8 cellular contexts compared by ENCODE assay signal in the genomic region with DNA sequence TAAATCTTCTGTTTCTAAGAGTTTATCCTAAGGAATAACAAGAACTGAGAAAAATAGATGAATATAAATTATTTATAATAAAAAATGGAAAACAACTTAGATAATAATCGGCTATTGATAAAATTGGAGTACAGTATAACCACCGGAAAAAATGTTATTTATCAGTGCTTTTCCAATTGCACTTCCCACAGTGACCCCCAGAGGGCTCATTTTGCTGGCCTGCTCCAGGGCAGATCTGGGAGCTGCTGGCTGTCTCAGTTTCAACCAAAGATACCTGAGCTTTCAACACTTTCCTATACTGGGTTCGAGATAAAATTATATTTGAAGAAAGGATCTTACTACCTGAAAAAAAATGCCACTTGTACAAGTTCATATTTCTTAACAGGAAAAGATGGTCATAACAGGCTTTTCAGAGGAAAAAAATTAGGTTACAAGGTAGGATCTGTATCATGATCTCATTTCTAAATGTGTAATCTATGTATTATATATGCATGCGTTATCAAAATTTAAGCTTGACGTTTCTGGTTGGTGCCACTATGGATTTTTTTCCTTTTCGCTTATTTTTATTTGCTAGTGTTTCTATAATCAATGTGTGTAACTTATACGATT.
DNase-seq lines count a peak whose midpoint lies in the region; ATAC-seq lines count a peak whose summit lies in the region.

No MANE protein-coding gene starts in this region.

- no peak overlapping the region for H3K27ac Mint-ChIP-seq in activated naive CD8-positive, alpha-beta T cell treated with anti-CD3 and anti-CD28 coated beads, Interleukin-2, amount 10 ng/mL, durations not matched to agents 7 days and 5 days

- no peaks in the 10 kb centered on the region for H3K9me3 Mint-ChIP-seq in activated naive CD8-positive, alpha-beta T cell treated with anti-CD3 and anti-CD28 coated beads, Interleukin-2, amount 10 ng/mL, durations not matched to agents 7 days and 5 days

- no peaks in the 10 kb centered on the region for H3K4me1 Mint-ChIP-seq in activated naive CD8-positive, alpha-beta T cell treated with anti-CD3 and anti-CD28 coated beads, Interleukin-2, amount 10 ng/mL, durations not matched to agents 7 days and 5 days

- POLR2A ChIA-PET in activated naive CD8-positive, alpha-beta T cell treated with anti-CD3 and anti-CD28 coated beads, Interleukin-2, amount 10 ng/mL, durations not matched to agents 7 days and 5 days (lab: Charles Lee), result interaction anchor here (1.2 kb wide), 1 partner anchor 212 kb away, joined by 3 read pairs; no protein-coding TSS in a partner anchor

- peak; percentile 70 for ATAC-seq in GM19452 (IDR thresholded peaks at IDR 0.05; ENCODE audit: unreplicated experiment)
- no peak for ATAC-seq in activated naive CD8-positive, alpha-beta T cell treated with anti-CD3 and anti-CD28 coated beads, Interleukin-2, amount 10 ng/mL, durations not matched to agents 7 days and 5 days (ENCODE audit: low read depth)
- peak; percentile 42 for ATAC-seq in left ventricle myocardium superior
- no peak for ATAC-seq in HG02610 (IDR thresholded peaks at IDR 0.05; ENCODE audit: unreplicated experiment)

- no peaks in the 10 kb centered on the region for H3K27me3 Mint-ChIP-seq in activated naive CD8-positive, alpha-beta T cell treated with anti-CD3 and anti-CD28 coated beads, Interleukin-2, amount 10 ng/mL, durations not matched to agents 7 days and 5 days

- no peaks in the 10 kb centered on the region for H3K36me3 Mint-ChIP-seq in activated naive CD8-positive, alpha-beta T cell treated with anti-CD3 and anti-CD28 coated beads, Interleukin-2, amount 10 ng/mL, durations not matched to agents 7 days and 5 days

- intact Hi-C loops in left ventricle myocardium superior (cut with micrococcal nuclease), result no loop called here

- DNase-seq in DMS114 treated with DMSO at 0.1 percent for 48 hours (lab: John Stamatoyannopoulos, UW; ENCODE audit: unreplicated experiment) (peak; percentile 32), HPDE6-E6E7 (ENCODE audit: extremely low spot score) (peak; percentile 52), SHP77 treated with DMSO at 0.1 percent for 48 hours (lab: John Stamatoyannopoulos, UW) (peak; percentile 58), left ventricle myocardium superior (peak; percentile 33), smooth muscle cell of the brain vasculature (ENCODE audit: low read depth, low spot score) (peak; percentile 17)
- peak; percentile 38 for DNase-seq in activated naive CD8-positive, alpha-beta T cell treated with anti-CD3 and anti-CD28 coated beads, Interleukin-2, amount 10 ng/mL, durations not matched to agents 7 days and 5 days

- H3K4me3 Mint-ChIP-seq in activated naive CD8-positive, alpha-beta T cell treated with anti-CD3 and anti-CD28 coated beads, Interleukin-2, amount 10 ng/mL, durations not matched to agents 7 days and 5 days, result no peak overlapping the region

Comparison
In these comparisons a context has a peak if more than half of its experiments do, and no peak if none do; other contexts are left out.
1. ATAC-seq: peak in GM19452 (single experiment) and left ventricle myocardium superior (single experiment); none in activated naive CD8-positive, alpha-beta T cell treated with anti-CD3 and anti-CD28 coated beads, Interleukin-2, amount 10 ng/mL, durations not matched to agents 7 days and 5 days (single experiment) and HG02610 (single experiment).
2. Peak in every context shown above with its lines, with median percentiles within 50 percentile points of each other: DNase-seq.